8 cellular contexts compared by ENCODE assay signal in genomic region chr15:90818251-90819210, GRCh38. TPM values are rescaled to one million over a fixed set of nuclear protein-coding genes. Genes with fewer than 3 reads are reported as not detected.
DNase-seq lines count a peak whose midpoint lies in the region; ATAC-seq and TF ChIP-seq lines count a peak whose summit lies in the region.

No MANE protein-coding gene starts in this region.

- no peak for DNase-seq in AG04449 (ENCODE audit: low read depth, low spot score)
- peak; percentile 97 for DNase-seq in NCI-H2171 treated with DMSO at 0.1 percent for 48 hours (lab: John Stamatoyannopoulos, UW)
- peak; percentile 41 for DNase-seq in activated naive CD4-positive, alpha-beta T cell treated with anti-CD3 and anti-CD28 coated beads for 36 hours
- peak; percentile 70 for DNase-seq in naive B cell
- DNase-seq in NCI-H146 treated with DMSO at 0.1 percent for 48 hours (lab: John Stamatoyannopoulos, UW; ENCODE audit: unreplicated experiment): no peak
- DNase-seq in pons (ENCODE audit: low spot score): no peak

- H3K4me3 Mint-ChIP-seq in activated naive CD4-positive, alpha-beta T cell treated with anti-CD3 and anti-CD28 coated beads for 36 hours: no peak overlapping the region
- H3K4me3 Mint-ChIP-seq in naive B cell: peak overlapping the region in 7 of 8 donors; percentile 18 to 76 (median 59)

- TF ChIP-seq CTCF in AG04449 (IDR thresholded peaks at IDR 0.05; ENCODE audit: insufficient read depth, low read length, missing control alignments): peak; percentile 7

- CTCF ChIA-PET in AG04449 (lab: Yijun Ruan, JAX): interaction anchor here (1.3 to 1.4 kb wide), 2 partner anchors 14 to 23 kb away, joined by 3 to 4 read pairs; no protein-coding TSS in a partner anchor
- CTCF ChIA-PET in activated naive CD4-positive, alpha-beta T cell treated with anti-CD3 and anti-CD28 coated beads for 36 hours (lab: Charles Lee): interaction anchor here (0.6 to 3.3 kb wide), 7 partner anchors 11 to 369 kb away, joined by 3 to 16 read pairs (median 5); partner anchors contain the start of genes FES and HDDC3

- peaks cover 26% of the 10 kb centered on the region for H3K4me1 Mint-ChIP-seq in activated naive CD4-positive, alpha-beta T cell treated with anti-CD3 and anti-CD28 coated beads for 36 hours (ENCODE audit: low read depth)
- H3K4me1 Mint-ChIP-seq in naive B cell: peaks cover 11 to 23% (median 16%) of the 10 kb centered on the region in 3 donors

- H3K4me3 ChIP-seq in AG04449 (ENCODE audit: low read depth, low read length): no peak overlapping the region

- H3K27ac Mint-ChIP-seq in activated naive CD4-positive, alpha-beta T cell treated with anti-CD3 and anti-CD28 coated beads for 36 hours: peak overlapping the region; percentile 61
- H3K27ac Mint-ChIP-seq in naive B cell: peak overlapping the region in 3 of 6 donors; percentile 39 to 81 (median 62)

- intact Hi-C loops in activated naive CD4-positive, alpha-beta T cell treated with anti-CD3 and anti-CD28 coated beads for 36 hours (cut with micrococcal nuclease): no loop called here

- no peaks in the 10 kb centered on the region for H3K27me3 Mint-ChIP-seq in activated naive CD4-positive, alpha-beta T cell treated with anti-CD3 and anti-CD28 coated beads for 36 hours (ENCODE audit: low read depth)
- H3K27me3 Mint-ChIP-seq in naive B cell: no peaks in the 10 kb centered on the region

- peaks cover 13% of the 10 kb centered on the region for H3K36me3 Mint-ChIP-seq in activated naive CD4-positive, alpha-beta T cell treated with anti-CD3 and anti-CD28 coated beads for 36 hours (ENCODE audit: low read depth)
- peaks cover 0 to 4% of the 10 kb centered on the region in 2 donors for H3K36me3 Mint-ChIP-seq in naive B cell

- POLR2A ChIA-PET in AG04449 (lab: Yijun Ruan, JAX): no interaction called here

- no peaks in the 10 kb centered on the region for H3K9me3 Mint-ChIP-seq in activated naive CD4-positive, alpha-beta T cell treated with anti-CD3 and anti-CD28 coated beads for 36 hours
- no peaks in the 10 kb centered on the region for H3K9me3 Mint-ChIP-seq in naive B cell

- peak; percentile 46 for ATAC-seq in GM19351 (IDR thresholded peaks at IDR 0.05; ENCODE audit: unreplicated experiment)
- ATAC-seq in naive B cell (ENCODE audit: low read depth in 2 of 2): peak; percentile 96 to 97
- ATAC-seq in GM18870 (IDR thresholded peaks at IDR 0.05; ENCODE audit: unreplicated experiment): no peak

RNA-seq across cellular contexts. Expression of gene FURIN, which starts 49.9 kb away (rescaled TPM):
- 100 to 1,000 TPM; 443 to 448 TPM for total RNA-seq in activated naive CD4-positive, alpha-beta T cell treated with anti-CD3 and anti-CD28 coated beads for 36 hours
- polyA plus RNA-seq in naive B cell (ENCODE audit: low read depth in 6 of 6): 1 to 10 TPM; 3.7 to 9.8 (median 5.8) TPM

Comparison
In these comparisons a context has a peak if more than half of its experiments do, and no peak if none do; other contexts are left out.
1. DNase-seq: peak in NCI-H2171 treated with DMSO at 0.1 percent for 48 hours (single experiment), activated naive CD4-positive, alpha-beta T cell treated with anti-CD3 and anti-CD28 coated beads for 36 hours (single experiment) and naive B cell (single experiment); none in AG04449 (single experiment), NCI-H146 treated with DMSO at 0.1 percent for 48 hours (single experiment) and pons (single experiment).